Comparison of ENCODE assay signal across 13 cellular contexts in genomic region chr14:72883963-72884362, GRCh38. TPM values are rescaled to one million over a fixed set of nuclear protein-coding genes. Genes with fewer than 3 reads are reported as not detected.
A peak's percentile ranks its signal among the peaks of the same experiment; 100 is the strongest.
DNase-seq lines count a peak whose midpoint lies in the region; ATAC-seq, FAIRE-seq and TF ChIP-seq lines count a peak whose summit lies in the region.
"Had no signal": no experiment of that assay in that cellular context is flagged by ENCODE, and none has a peak within 500 bp of the region (broad histone marks: within the 10 kb centered on the region; RNA-seq: fewer than 3 reads in every experiment).

No MANE protein-coding gene starts in this region.

- H3K4me1 ChIP-seq in GM12878 (ENCODE audit: control insufficient read depth, insufficient read depth, low read length) (peaks cover 19% of the 10 kb centered on the region), lower lobe of right lung (no peaks in the 10 kb centered on the region)
- H3K4me1 ChIP-seq: adrenal gland had no signal

- no peaks in the 10 kb centered on the region for H3K36me3 Mint-ChIP-seq in activated CD4-positive, alpha-beta T cell treated with anti-CD3 and anti-CD28 coated beads for 36 hours (ENCODE audit: low read depth)
- H3K36me3 Mint-ChIP-seq in osteocyte (ENCODE audit: unreplicated experiment), result no peaks in the 10 kb centered on the region

- BruUV-seq in GM12878 (replicated peaks; lab: Mats Ljungman, UMichigan), result no TSS peak

- H3K27ac Mint-ChIP-seq in activated CD4-positive, alpha-beta T cell treated with anti-CD3 and anti-CD28 coated beads for 36 hours, result no peak overlapping the region
- H3K27ac Mint-ChIP-seq in osteocyte (ENCODE audit: unreplicated experiment), result peak overlapping the region; percentile 81

- H3K27ac ChIP-seq in GM12878 (ENCODE audit: control insufficient read depth, insufficient read depth), result no peak overlapping the region
- H3K27ac ChIP-seq in lower lobe of right lung, result no peak overlapping the region
- H3K27ac ChIP-seq: adrenal gland had no signal

- peak; percentile 61 for ATAC-seq in activated CD4-positive, alpha-beta T cell treated with anti-CD3 and anti-CD28 coated beads for 36 hours
- ATAC-seq in GM12878 (peak; percentile 86), lower lobe of right lung (no peak)
- ATAC-seq: HepG2; naive thymus-derived CD4-positive, alpha-beta T cell had no signal

- WGBS in GM12878 (ENCODE audit: insufficient coverage, insufficient replicate concordance, low lambda C conversion rate, missing lambda C conversion rate), result 5% methylated on average over 4 of the region's 4 CpGs

- no peak overlapping the region for H3K4me3 Mint-ChIP-seq in activated CD4-positive, alpha-beta T cell treated with anti-CD3 and anti-CD28 coated beads for 36 hours
- no peak overlapping the region for H3K4me3 Mint-ChIP-seq in osteocyte (ENCODE audit: unreplicated experiment)

- POLR2A ChIA-PET in activated CD4-positive, alpha-beta T cell treated with anti-CD3 and anti-CD28 coated beads for 36 hours (lab: Charles Lee), result no interaction called here
- POLR2A ChIA-PET in GM12878 (lab: Charles Lee) (interaction anchor here (0.7 to 1.7 kb wide), 3 partner anchors 10 to 335 kb away, joined by 3 to 8 read pairs (median 4); partner anchors contain the start of gene DPF3), HEK293T (lab: Yijun Ruan, JAX) (no interaction called here)

- peaks cover 4% of the 10 kb centered on the region for H3K27me3 Mint-ChIP-seq in activated CD4-positive, alpha-beta T cell treated with anti-CD3 and anti-CD28 coated beads for 36 hours
- no peaks in the 10 kb centered on the region for H3K27me3 Mint-ChIP-seq in osteocyte (ENCODE audit: unreplicated experiment)

- no peak overlapping the region for H3K4me3 ChIP-seq in GM12878
- H3K4me3 ChIP-seq in lower lobe of right lung, result no peak overlapping the region
- H3K4me3 ChIP-seq: adrenal gland had no signal

- in situ Hi-C loops in GM12878 (cut with MboI), result no loop called here

- no peak overlapping the region for H2AFZ ChIP-seq in GM12878 (ENCODE audit: control insufficient read depth, low read depth, low read length)

- intact Hi-C loops in activated CD4-positive, alpha-beta T cell treated with anti-CD3 and anti-CD28 coated beads for 36 hours (cut with DNase I, micrococcal nuclease), result no loop called here
- intact Hi-C loops in GM12878 (cut with micrococcal nuclease; ENCODE audit: unreplicated experiment) (no loop called here), lower lobe of right lung (cut with DNase I) (no loop called here)

- FAIRE-seq in GM12878 (lab: Jason Lieb, UNC), result no peak
- FAIRE-seq: HepG2 had no signal

- no peaks in the 10 kb centered on the region for H3K36me3 ChIP-seq in GM12878 (ENCODE audit: control insufficient read depth in 2 of 2, insufficient read depth in 2 of 2, low read length in 1 of 2)
- no peaks in the 10 kb centered on the region for H3K36me3 ChIP-seq in lower lobe of right lung
- H3K36me3 ChIP-seq: adrenal gland had no signal

- H3K4me2 ChIP-seq in GM12878 (ENCODE audit: control insufficient read depth, insufficient read depth), result no peak overlapping the region

- no peaks in the 10 kb centered on the region for H4K20me1 ChIP-seq in GM12878 (ENCODE audit: control insufficient read depth, insufficient read depth)

- no peak overlapping the region for H3K9ac ChIP-seq in GM12878 (ENCODE audit: control insufficient read depth, insufficient read depth, low read length)

- TF ChIP-seq POLR2A in GM12878 (IDR thresholded peaks at IDR 0.05; ENCODE audit: low read depth, low read length), result no peak

- H3K27me3 ChIP-seq in GM12878 (replicated peaks in 1 of 2; ENCODE audit: control insufficient read depth in 2 of 2, insufficient read depth in 2 of 2, low read length in 1 of 2), result no peaks in the 10 kb centered on the region
- H3K27me3 ChIP-seq in lower lobe of right lung (ENCODE audit: low read depth), result no peaks in the 10 kb centered on the region
- H3K27me3 ChIP-seq: adrenal gland had no signal

- TF ChIP-seq RAD21 in GM12878 (IDR thresholded peaks at IDR 0.05; ENCODE audit: insufficient read depth, low read depth, low read length), result no peak

- DNase-seq in activated CD4-positive, alpha-beta T cell treated with anti-CD3 and anti-CD28 coated beads for 36 hours, result peak; percentile 30
- DNase-seq in activated CD4-positive, alpha-beta T cell treated with anti-CD3 and anti-CD28 coated beads for 4 hours, result no peak
- DNase-seq in M059J (ENCODE audit: low read depth), result peak; percentile 79
- DNase-seq in GM12878 (ENCODE audit: low read depth, low spot score), result peak; percentile 60
- no peak for DNase-seq in osteocyte (ENCODE audit: extremely low spot score, unreplicated experiment)
- no peak for DNase-seq in HEK293T (ENCODE audit: extremely low spot score)
- DNase-seq in lower lobe of right lung, result no peak
- DNase-seq in NCI-H1930 (lab: John Stamatoyannopoulos, UW), result no peak
- DNase-seq: 8988T, adrenal gland, NCI-H2029 treated with DMSO at 0.1 percent for 48 hours had no signal

- no peaks in the 10 kb centered on the region for H3K79me2 ChIP-seq in GM12878 (ENCODE audit: control insufficient read depth, insufficient read depth, low read length)

- no peaks in the 10 kb centered on the region for H3K9me3 Mint-ChIP-seq in activated CD4-positive, alpha-beta T cell treated with anti-CD3 and anti-CD28 coated beads for 36 hours (ENCODE audit: low read depth)
- H3K9me3 Mint-ChIP-seq in osteocyte (ENCODE audit: unreplicated experiment), result no peaks in the 10 kb centered on the region

- peaks cover 4% of the 10 kb centered on the region; the same call in 2 of the 3 replicates for H3K9me3 ChIP-seq in GM12878 (replicated peaks; ENCODE audit: control insufficient read depth, insufficient read depth, low read length)
- no peaks in the 10 kb centered on the region for H3K9me3 ChIP-seq in lower lobe of right lung
- H3K9me3 ChIP-seq: adrenal gland had no signal

- RAD21 ChIA-PET in GM12878 (lab: Charles Lee; ENCODE audit: unreplicated experiment), result interaction anchor here (0.8 to 1.2 kb wide), 3 partner anchors 20 to 167 kb away, joined by 3 to 7 read pairs (median 3); no protein-coding TSS in a partner anchor

- peaks cover 7% of the 10 kb centered on the region for H3K4me1 Mint-ChIP-seq in activated CD4-positive, alpha-beta T cell treated with anti-CD3 and anti-CD28 coated beads for 36 hours
- peaks cover 20% of the 10 kb centered on the region for H3K4me1 Mint-ChIP-seq in osteocyte (ENCODE audit: unreplicated experiment)

- no peak for TF ChIP-seq EP300 in GM12878 (IDR thresholded peaks at IDR 0.05; ENCODE audit: borderline replicate concordance in 1 of 2, control insufficient read depth in 1 of 2, low read depth in 2 of 2, low read length in 2 of 2)

- CTCF ChIA-PET in activated CD4-positive, alpha-beta T cell treated with anti-CD3 and anti-CD28 coated beads for 36 hours (lab: Charles Lee), result interaction anchor here (0.6 kb wide), 1 partner anchor 89 kb away, joined by 3 read pairs; no protein-coding TSS in a partner anchor
- CTCF ChIA-PET in GM12878 (lab: Yijun Ruan, JAX), result interaction anchor here (0.7 to 2.2 kb wide), 5 partner anchors 10 to 370 kb away, joined by 3 to 9 read pairs (median 4); partner anchors contain the start of gene DPF3
- CTCF ChIA-PET in HEK293T (lab: Yijun Ruan, JAX), result interaction anchor here (1.1 kb wide), 1 partner anchor 24 kb away, joined by 3 read pairs; no protein-coding TSS in a partner anchor

- SMC1A ChIA-PET in GM12878 (lab: Charles Lee; ENCODE audit: uncharacterized antibody, unreplicated experiment), result interaction anchor here (1.0 to 2.2 kb wide), 6 partner anchors 10 to 370 kb away, joined by 3 to 8 read pairs (median 4); no protein-coding TSS in a partner anchor

- TF ChIP-seq CTCF in GM12878 (IDR thresholded peaks at IDR 0.05 in 2 of 3, conservative IDR thresholded peaks at IDR 0.05 in 1 of 3; ENCODE audit: control insufficient read depth in 2 of 3, extremely low read depth in 1 of 3, insufficient read depth in 1 of 3, low read depth in 3 of 3, low read length in 3 of 3) (no peak), osteocyte (IDR thresholded peaks at IDR 0.05) (no peak), lower lobe of right lung (IDR thresholded peaks at IDR 0.05) (no peak)

RNA-seq across cellular contexts. Expression of gene DPF3, which starts 9.9 kb away (rescaled TPM):
- total RNA-seq in activated CD4-positive, alpha-beta T cell treated with anti-CD3 and anti-CD28 coated beads for 36 hours, result under 1 TPM; 0.25 to 0.39 TPM
- 5.4 and 8.3 TPM in 2 replicates for total RNA-seq in M059J (2014; rRNA removed; shearing (Covaris generic))
- total RNA-seq in GM12878 (2013; cell fraction: nucleolus; rRNA removed), result 7.7 and 11.6 TPM in 2 replicates
- total RNA-seq in GM12878 (2014; rRNA removed), result 1.9 and 3.6 TPM in 2 replicates
- 1.5 and 2.5 TPM in 2 replicates for total RNA-seq in GM12878 (2014; rRNA removed; fragmentation: Illumina TruSeq; extraction: Trizol)
- 2.7 and 3.2 TPM in 2 replicates for total RNA-seq in GM12878 (2021)
- polyA plus RNA-seq in GM12878 (2011; ENCODE audit: low read depth), result 0.29 TPM
- polyA plus RNA-seq in GM12878 (2011; rRNA removed), result 7.3 and 8.0 TPM in 2 replicates
- 4.3 and 5.3 TPM in 2 replicates for polyA plus RNA-seq in GM12878 (2011; cell fraction: cytosol; rRNA removed)
- polyA plus RNA-seq in GM12878 (2011; cell fraction: nucleus; rRNA removed), result 23.5 and 28.7 TPM in 2 replicates
- polyA plus RNA-seq in GM12878 (2012), result 0.59 and 1.2 TPM in 2 replicates
- 2.5 and 3.3 TPM in 2 replicates for polyA plus RNA-seq in GM12878 (2014; fragmentation: Illumina TruSeq; extraction: Trizol)
- polyA plus RNA-seq in GM12878 (2014; fragmentation: Nextera tagmentation; extraction: Ambion mirVana), result under 1 TPM; 0.69 to 0.87 TPM
- polyA plus RNA-seq in GM12878 (2014; rRNA removed), result 3.2 and 3.8 TPM in 2 replicates
- 1 to 10 TPM; 1.7 to 1.8 TPM for polyA plus RNA-seq in GM12878 (2016; fragmentation: Nextera tagmentation; extraction: Ambion mirVana)
- 7.5 and 12.8 TPM in 2 replicates for polyA minus RNA-seq in GM12878 (2011; rRNA and poly(A)+ RNA removed)
- polyA minus RNA-seq in GM12878 (2011; cell fraction: cytosol; rRNA and poly(A)+ RNA removed), result 2.7 and 3.8 TPM in 2 replicates
- polyA minus RNA-seq in GM12878 (2011; cell fraction: nucleus; rRNA and poly(A)+ RNA removed), result 15.7 and 40.2 TPM in 2 replicates
- total RNA-seq in osteocyte, result 5.3 and 5.8 TPM in 2 replicates
- 0.59 TPM for total RNA-seq in lower lobe of right lung

RNA-seq across cellular contexts. Expression of gene DCAF4, which starts 42.3 kb away (rescaled TPM):
- total RNA-seq in activated CD4-positive, alpha-beta T cell treated with anti-CD3 and anti-CD28 coated beads for 36 hours, result 10 to 100 TPM; 16.0 to 21.7 TPM
- total RNA-seq in M059J (2014; rRNA removed; shearing (Covaris generic)), result 24.5 and 42.4 TPM in 2 replicates
- total RNA-seq in GM12878 (2013; cell fraction: nucleolus; rRNA removed), result 94.2 and 107 TPM in 2 replicates
- total RNA-seq in GM12878 (2014; rRNA removed) (20.5 and 22.6 TPM in 2 replicates), GM12878 (2014; rRNA removed; fragmentation: Illumina TruSeq; extraction: Trizol) (20.6 and 21.6 TPM in 2 replicates), GM12878 (2021) (24.9 and 29.4 TPM in 2 replicates), osteocyte (14.3 and 17.5 TPM in 2 replicates), lower lobe of right lung (19.5 TPM)
- 13.8 TPM for polyA plus RNA-seq in GM12878 (2011; ENCODE audit: low read depth)
- polyA plus RNA-seq in GM12878 (2011; rRNA removed) (33.7 and 44.8 TPM in 2 replicates), GM12878 (2014; fragmentation: Illumina TruSeq; extraction: Trizol) (25.5 and 51.1 TPM in 2 replicates), GM12878 (2014; fragmentation: Nextera tagmentation; extraction: Ambion mirVana) (1 to 10 TPM; 2.6 to 3.1 TPM), GM12878 (2014; rRNA removed) (26.2 and 28.3 TPM in 2 replicates), GM12878 (2016; fragmentation: Nextera tagmentation; extraction: Ambion mirVana) (10 to 100 TPM; 18.7 to 18.8 TPM)
- polyA plus RNA-seq in GM12878 (2011; cell fraction: cytosol; rRNA removed), result 42.0 and 54.1 TPM in 2 replicates
- 108 and 118 TPM in 2 replicates for polyA plus RNA-seq in GM12878 (2011; cell fraction: nucleus; rRNA removed)
- polyA plus RNA-seq in GM12878 (2012), result 13.2 and 13.5 TPM in 2 replicates
- 37.8 and 51.0 TPM in 2 replicates for polyA minus RNA-seq in GM12878 (2011; rRNA and poly(A)+ RNA removed)
- 5.9 and 12.5 TPM in 2 replicates for polyA minus RNA-seq in GM12878 (2011; cell fraction: cytosol; rRNA and poly(A)+ RNA removed)
- polyA minus RNA-seq in GM12878 (2011; cell fraction: nucleus; rRNA and poly(A)+ RNA removed), result 42.4 and 56.1 TPM in 2 replicates

Comparison
In these comparisons a context has a peak if more than half of its experiments do, and no peak if none do; other contexts are left out.
1. DNase-seq: peak in activated CD4-positive, alpha-beta T cell treated with anti-CD3 and anti-CD28 coated beads for 36 hours (single experiment), M059J (single experiment) and GM12878 (single experiment); none in activated CD4-positive, alpha-beta T cell treated with anti-CD3 and anti-CD28 coated beads for 4 hours (0 of 2), osteocyte (single experiment), HEK293T (single experiment), lower lobe of right lung (single experiment) and NCI-H1930 (0 of 2).
2. ATAC-seq: peak in activated CD4-positive, alpha-beta T cell treated with anti-CD3 and anti-CD28 coated beads for 36 hours (single experiment) and GM12878 (single experiment); none in lower lobe of right lung (0 of 2).